8 cellular contexts compared by ENCODE assay signal in the genomic region with DNA sequence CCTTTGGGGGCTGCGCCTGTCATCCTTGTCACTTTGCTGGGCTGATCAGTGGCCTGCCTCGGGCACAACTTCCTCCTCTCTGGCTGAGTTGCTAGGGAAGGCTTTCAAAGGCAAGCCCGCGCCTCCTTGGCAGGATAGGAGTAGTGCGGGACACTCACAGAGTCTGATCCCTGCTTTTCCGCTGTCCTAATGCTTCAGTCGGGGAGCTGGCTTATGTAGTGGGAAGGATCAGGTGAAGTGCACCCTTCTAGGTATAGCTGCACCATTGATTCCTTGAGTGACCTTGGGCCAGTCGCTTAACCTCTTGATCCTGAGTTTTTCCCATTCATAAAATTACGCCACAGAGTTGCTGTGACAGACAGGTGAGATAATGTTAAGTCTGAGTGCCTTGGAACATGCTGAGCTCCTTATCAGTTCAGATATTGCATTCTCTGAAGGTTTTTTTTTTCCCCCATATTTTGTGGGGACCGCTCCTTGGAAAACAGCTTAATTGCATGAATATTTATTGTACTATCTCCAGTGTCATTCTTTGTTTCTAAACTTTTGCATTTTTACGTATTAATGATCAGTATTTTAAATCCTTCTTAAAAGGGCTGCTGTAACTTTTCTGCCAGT. TPM values are rescaled to one million over a fixed set of nuclear protein-coding genes. Genes with fewer than 3 reads are reported as not detected.
A peak's percentile ranks its signal among the peaks of the same experiment; 100 is the strongest.
DNase-seq lines count a peak whose midpoint lies in the region; ATAC-seq, FAIRE-seq and TF ChIP-seq lines count a peak whose summit lies in the region.

No MANE protein-coding gene starts in this region.

- POLR2A ChIA-PET in HCT116 (lab: Charles Lee) (interaction anchor here (0.9 to 3.0 kb wide), 5 partner anchors 10 to 75 kb away, joined by 4 to 15 read pairs (median 10); a partner anchor contains a TSS), K562 (lab: Yijun Ruan, JAX) (interaction anchor here (0.6 to 4.7 kb wide), 27 partner anchors 9 to 788 kb away, joined by 3 to 33 read pairs (median 5); a partner anchor contains a TSS)

- intact Hi-C loops in HCT116 (cut with micrococcal nuclease) (loop anchor here (2.0 kb wide), 2 partner anchors 21 to 71 kb away; a partner anchor contains a TSS), K562 (cut with micrococcal nuclease) (no loop called here)

- peak; percentile 45 for ATAC-seq in HCT116
- ATAC-seq in K562, result peak; percentile 71

- H2AFZ ChIP-seq in HCT116 (ENCODE audit: low read depth, low read length, poor library complexity, severe bottlenecking) (no peak overlapping the region), K562 (ENCODE audit: low read depth, low read length) (no peak overlapping the region)

- H3K4me1 ChIP-seq in HCT116 (ENCODE audit: control insufficient read depth in 1 of 2, insufficient read depth in 2 of 2, low read length in 2 of 2), result peaks cover 10 to 44% of the 10 kb centered on the region in 2 experiments
- peaks cover 0 to 7% of the 10 kb centered on the region in 2 experiments; a peak in 3 of 5 replicates for H3K4me1 ChIP-seq in K562 (replicated peaks in 1 of 2; ENCODE audit: control insufficient read depth in 2 of 2, insufficient read depth in 2 of 2, low read length in 2 of 2)

- H3K36me3 ChIP-seq in HCT116 (ENCODE audit: control insufficient read depth in 1 of 2, insufficient read depth in 2 of 2, low read length in 2 of 2) (peaks cover 13 to 26% of the 10 kb centered on the region in 2 experiments; a peak in 3 of 4 replicates), K562 (ENCODE audit: control insufficient read depth, insufficient read depth, low read length) (peaks cover 42% of the 10 kb centered on the region)

- peaks cover 33% of the 10 kb centered on the region; the same call in 1 of the 2 replicates for H4K20me1 ChIP-seq in HCT116 (ENCODE audit: insufficient read depth)
- peaks cover 16% of the 10 kb centered on the region for H4K20me1 ChIP-seq in K562 (replicated peaks; ENCODE audit: control insufficient read depth, insufficient read depth, low read length)

- RAD21 ChIA-PET in HCT116 (lab: Charles Lee; ENCODE audit: low non-redundant PET in 1 of 2, low total read pairs in 2 of 2, uncharacterized antibody in 2 of 2, unreplicated experiment in 2 of 2), result interaction anchor here in 1 of 2 experiments (0.9 kb wide), 1 partner anchor 69 kb away, joined by 3 read pairs; no protein-coding TSS in a partner anchor

- H3K79me2 ChIP-seq in HCT116 (ENCODE audit: insufficient read depth, low read length) (peaks cover 63% of the 10 kb centered on the region), K562 (ENCODE audit: control insufficient read depth, insufficient read depth, low read length) (peaks cover 63% of the 10 kb centered on the region)

- H3K9me3 ChIP-seq in HCT116 (ENCODE audit: control insufficient read depth in 1 of 2, insufficient read depth in 1 of 2, low read depth in 1 of 2, low read length in 2 of 2) (no peaks in the 10 kb centered on the region), K562 (replicated peaks; ENCODE audit: control insufficient read depth, insufficient read depth, low read depth, low read length) (0 out of 2 replicates have a peak, but pooled peaks cover 3% of the 10 kb centered on the region)

- TF ChIP-seq RAD21 in HCT116 (IDR thresholded peaks at IDR 0.05; ENCODE audit: low read depth) (no peak), K562 (CRISPR knock-in tag; conservative IDR thresholded peaks at IDR 0.05 in 1 of 2, IDR thresholded peaks at IDR 0.05 in 1 of 2) (no peak; a peak in 1 of 4 replicates)

- TF ChIP-seq EP300 in K562 (IDR thresholded peaks at IDR 0.05; ENCODE audit: low read length), result no peak

- no peak; a peak in 1 of 6 replicates for TF ChIP-seq CTCF in HCT116 (IDR thresholded peaks at IDR 0.05 in 2 of 3, conservative IDR thresholded peaks at IDR 0.05 in 1 of 3; ENCODE audit: borderline replicate concordance in 1 of 3, insufficient read depth in 1 of 3, low read depth in 2 of 3, low read length in 2 of 3)
- TF ChIP-seq CTCF in K562 (IDR thresholded peaks at IDR 0.05 in 2 of 3, conservative IDR thresholded peaks at IDR 0.05 in 1 of 3; ENCODE audit: insufficient read depth in 2 of 3, low read depth in 1 of 3, low read length in 3 of 3), result no peak; a peak in 1 of 6 replicates

- DNase-seq in GM12891 (ENCODE audit: insufficient read length, low spot score), result no peak
- no peak for DNase-seq in HCT116 (ENCODE audit: low read depth, low spot score)
- DNase-seq in NCI-H526 treated with DMSO at 0.1 percent for 48 hours (lab: John Stamatoyannopoulos, UW), result peak; percentile 60
- peak in 2 of 4 experiments; percentile 58 to 73 for DNase-seq in K562 (ENCODE audit: extremely low read depth in 1 of 4, low spot score in 3 of 4)
- peak in 14 of 49 donors; percentile 8 to 62 (median 44) for DNase-seq in substantia nigra (lab: John Stamatoyannopoulos, UW)
- no peak for DNase-seq in HPDE6-E6E7 (ENCODE audit: extremely low spot score)
- DNase-seq in activated CD8-positive, alpha-beta memory T cell treated with anti-CD3 and anti-CD28 coated beads, Interleukin-2, amount 50 U/mL, for 48 hours, result no peak

- peak; percentile 54 for FAIRE-seq in GM12891 (lab: Jason Lieb, UNC)
- FAIRE-seq in K562 (lab: Jason Lieb, UNC), result peak; percentile 78

- no peaks in the 10 kb centered on the region for H3K9me1 ChIP-seq in K562 (ENCODE audit: control insufficient read depth, insufficient read depth, low read length)

- peak overlapping the region; percentile 92 for H3K4me2 ChIP-seq in HCT116 (ENCODE audit: low read length)
- peak overlapping the region; percentile 99 for H3K4me2 ChIP-seq in K562 (ENCODE audit: insufficient read depth, low read length)

- H3K27ac ChIP-seq in HCT116 (ENCODE audit: low read depth, low read length) (peak overlapping the region; percentile 96), K562 (ENCODE audit: extremely low read depth, low read depth, low read length) (peak overlapping the region; percentile 95), layer of hippocampus (ENCODE audit: low read depth, low read length) (peak overlapping the region; percentile 80), substantia nigra (ENCODE audit: low read depth, low read length, poor library complexity, severe bottlenecking) (peak overlapping the region; percentile 84)

- no peak for TF ChIP-seq POLR2A in GM12891 (IDR thresholded peaks at IDR 0.05; ENCODE audit: low read depth, low read length)
- no peak for TF ChIP-seq POLR2A in HCT116 (IDR thresholded peaks at IDR 0.05; ENCODE audit: borderline replicate concordance, extremely low read depth, insufficient read depth, insufficient read length)
- TF ChIP-seq POLR2A in K562 (conservative IDR thresholded peaks at IDR 0.05), result no peak

- in situ Hi-C loops in K562 (cut with MboI), result no loop called here

- H3K4me3 ChIP-seq in HCT116 (replicated peaks in 1 of 2; ENCODE audit: low read depth in 1 of 2, low read length in 2 of 2) (peak overlapping the region; percentile 95 to 97), K562 (peak overlapping the region; percentile 90)

- no peaks in the 10 kb centered on the region for H3K9me2 ChIP-seq in HCT116 (ENCODE audit: insufficient read depth)

- CTCF ChIA-PET in HCT116 (lab: Charles Lee), result interaction anchor here (0.9 to 2.5 kb wide), 2 partner anchors 108 to 122 kb away, joined by 3 to 9 read pairs; no protein-coding TSS in a partner anchor
- CTCF ChIA-PET in K562 (lab: Yijun Ruan, JAX; ENCODE audit: low intra/inter-chr PET ratio), result interaction anchor here (1.0 kb wide), 1 partner anchor 229 kb away, joined by 5 read pairs; no protein-coding TSS in a partner anchor

- H3K9ac ChIP-seq in HCT116 (ENCODE audit: low read length) (peak overlapping the region; percentile 89), K562 (ENCODE audit: insufficient read depth in 1 of 2, low read depth in 2 of 2, low read length in 2 of 2) (peak overlapping the region; percentile 97 to 100)

- no TSS peak for BruUV-seq in HCT116 (replicated peaks; lab: Mats Ljungman, UMichigan)
- no TSS peak for BruUV-seq in K562 (replicated peaks; lab: Mats Ljungman, UMichigan)

- 0% methylated on average over 11 of the region's 11 CpGs for WGBS in K562 (ENCODE audit: insufficient coverage, low coverage, missing lambda C conversion rate)

- H3K27me3 ChIP-seq in HCT116 (ENCODE audit: insufficient read depth, low read length), result no peaks in the 10 kb centered on the region
- no peaks in the 10 kb centered on the region for H3K27me3 ChIP-seq in K562 (ENCODE audit: control insufficient read depth in 2 of 2, insufficient read depth in 2 of 2, low read length in 2 of 2)
- H3K27me3 ChIP-seq in layer of hippocampus (ENCODE audit: control insufficient read depth, insufficient read depth, low read length), result no peaks in the 10 kb centered on the region

TF ChIP-seq in GM12891, 5 proteins besides CTCF, POLR2A, EP300 and RAD21 (continues in another document):
- TF ChIP-seq TAF1 (IDR thresholded peaks at IDR 0.05; ENCODE audit: low read depth, low read length), result no peak
- TF ChIP-seq POU2F2 (IDR thresholded peaks at IDR 0.05; ENCODE audit: low read depth, low read length), result no peak

TF ChIP-seq in HCT116, 20 proteins besides CTCF, POLR2A, EP300 and RAD21 (continues in another document):
- no peak for TF ChIP-seq YY1 (IDR thresholded peaks at IDR 0.05; ENCODE audit: extremely low read depth, insufficient replicate concordance, low read depth, low read length)
- no peak for TF ChIP-seq SP1 (IDR thresholded peaks at IDR 0.05; ENCODE audit: low read depth)

TF ChIP-seq in K562, 482 proteins besides CTCF, POLR2A, EP300 and RAD21 (continues in another document):
- TF ChIP-seq RBM17 (IDR thresholded peaks at IDR 0.05; ENCODE audit: borderline replicate concordance, low read depth, low read length) (no peak), ARNT (IDR thresholded peaks at IDR 0.05) (0 out of 4 replicates have a peak, but pooled peaks of 1 of the 2 experiments have one; percentile 20)

RNA-seq across cellular contexts. Expression of a gene that starts 0.9 kb away (rescaled TPM):
- polyA plus RNA-seq in GM12891 (2012; ENCODE audit: low read depth, missing spikeins), result 13.6 TPM
- total RNA-seq in HCT116 (2021; ENCODE audit: unreplicated experiment) (186 TPM), K562 (2014; rRNA removed) (48.2 and 50.7 TPM in 2 replicates), K562 (2014; rRNA removed; fragmentation: Illumina TruSeq; extraction: Trizol) (138 and 149 TPM in 2 replicates), K562 (2015; rRNA removed; fragmentation: Illumina TruSeq; extraction: Trizol) (101 and 110 TPM in 2 replicates), K562 (2021) (136 and 139 TPM in 2 replicates)
- 44.5 and 54.6 TPM in 2 replicates for polyA plus RNA-seq in HCT116 (2012)
- total RNA-seq in K562 (2011; cell fraction: chromatin; rRNA removed; ENCODE audit: low replicate concordance), result 180 and 323 TPM in 2 replicates
- 70.2 and 84.5 TPM in 2 replicates for total RNA-seq in K562 (2011; cell fraction: nucleolus; rRNA removed)
- 129 and 135 TPM in 2 replicates for total RNA-seq in K562 (2011; cell fraction: nucleoplasm; rRNA removed)
- polyA plus RNA-seq in K562 (2011; rRNA removed) (96.0 and 124 TPM in 2 replicates), K562 (2014; fragmentation: Illumina TruSeq; extraction: Trizol) (112 and 129 TPM in 2 replicates), K562 (2014; fragmentation: Nextera tagmentation; extraction: Ambion mirVana) (10 to 100 TPM; 23.6 to 28.7 TPM), K562 (2014; rRNA removed) (69.1 and 73.4 TPM in 2 replicates)
- polyA plus RNA-seq in K562 (2011; cell fraction: cytosol; rRNA removed), result 25.5 and 49.4 TPM in 2 replicates
- polyA plus RNA-seq in K562 (2011; cell fraction: nucleus; rRNA removed), result 38.0 and 39.8 TPM in 2 replicates
- 69.9 and 74.5 TPM in 2 replicates for polyA plus RNA-seq in K562 (2012)
- 224 and 240 TPM in 2 replicates for polyA minus RNA-seq in K562 (2011; rRNA and poly(A)+ RNA removed)
- 144 and 148 TPM in 2 replicates for polyA minus RNA-seq in K562 (2011; cell fraction: cytosol; rRNA and poly(A)+ RNA removed)
- polyA minus RNA-seq in K562 (2011; cell fraction: nucleus; rRNA and poly(A)+ RNA removed), result 52.9 and 81.3 TPM in 2 replicates
